In genomic region chr11:117819096-117820040, GRCh38 we compare ENCODE assay signal across 7 cellular contexts. TPM values are rescaled to one million over a fixed set of nuclear protein-coding genes. Genes with fewer than 3 reads are reported as not detected.
DNase-seq lines count a peak whose midpoint lies in the region; ATAC-seq lines count a peak whose summit lies in the region.

No MANE protein-coding gene starts in this region.

- H3K9ac ChIP-seq in endocrine pancreas (ENCODE audit: control insufficient read depth, insufficient read depth, low read length): peak overlapping the region; percentile 57

- no peaks in the 10 kb centered on the region for H3K36me3 ChIP-seq in endocrine pancreas (ENCODE audit: control insufficient read depth, insufficient read depth, low read length)
- no peaks in the 10 kb centered on the region for H3K36me3 ChIP-seq in naive thymus-derived CD4-positive, alpha-beta T cell (ENCODE audit: control insufficient read depth in 2 of 3, insufficient read depth in 3 of 3, low read length in 3 of 3)

- no peak overlapping the region for H3K4me3 Mint-ChIP-seq in naive thymus-derived CD4-positive, alpha-beta T cell

- H3K27ac Mint-ChIP-seq in naive thymus-derived CD4-positive, alpha-beta T cell: peak overlapping the region in 5 of 9 donors; percentile 53 to 93 (median 78)

- H3K9me3 Mint-ChIP-seq in naive thymus-derived CD4-positive, alpha-beta T cell: no peaks in the 10 kb centered on the region

- no peaks in the 10 kb centered on the region for H3K9me3 ChIP-seq in endocrine pancreas (ENCODE audit: control insufficient read depth, low read length)
- H3K9me3 ChIP-seq in naive thymus-derived CD4-positive, alpha-beta T cell (ENCODE audit: control insufficient read depth in 2 of 3, low read length in 3 of 3): no peaks in the 10 kb centered on the region

- DNase-seq in EH (ENCODE audit: low read depth) (peak; percentile 56), KBM-7 (peak; percentile 84), RPMI8226 (peak; percentile 61)
- DNase-seq in naive thymus-derived CD4-positive, alpha-beta T cell: no peak

- no peak overlapping the region for H3K27ac ChIP-seq in naive thymus-derived CD4-positive, alpha-beta T cell (ENCODE audit: low read depth, low read length)

- in situ Hi-C loops in KBM-7 (cut with MboI; ENCODE audit: low pct_unique_long_range_greater_than_20kb, low sequenced_read_pairs): no loop called here

- intact Hi-C loops in naive thymus-derived CD4-positive, alpha-beta T cell (cut with micrococcal nuclease): loop anchor here (5.0 to 10.0 kb wide), 3 partner anchors 88 to 1563 kb away; partner anchors contain the start of gene USP2 (in 1 of the 2)

- no peaks in the 10 kb centered on the region for H3K27me3 ChIP-seq in endocrine pancreas (ENCODE audit: control insufficient read depth, insufficient read depth, low read length)
- H3K27me3 ChIP-seq in naive thymus-derived CD4-positive, alpha-beta T cell (ENCODE audit: control insufficient read depth in 2 of 2, insufficient read depth in 2 of 2, low read length in 2 of 2): no peaks in the 10 kb centered on the region

- H3K4me1 ChIP-seq in endocrine pancreas (ENCODE audit: control insufficient read depth, insufficient read depth, low read length): no peaks in the 10 kb centered on the region
- H3K4me1 ChIP-seq in naive thymus-derived CD4-positive, alpha-beta T cell (ENCODE audit: control insufficient read depth in 2 of 2, insufficient read depth in 2 of 2, low read length in 2 of 2): peaks cover 56 to 72% of the 10 kb centered on the region in 2 donors

- POLR2A ChIA-PET in naive thymus-derived CD4-positive, alpha-beta T cell (lab: Charles Lee): interaction anchor here (0.5 to 0.6 kb wide), 2 partner anchors 63 to 189 kb away, joined by 3 read pairs; no protein-coding TSS in a partner anchor

- H3K36me3 Mint-ChIP-seq in naive thymus-derived CD4-positive, alpha-beta T cell: peaks cover 0 to 2% (median 0%) of the 10 kb centered on the region in 5 donors

- peaks cover 40 to 65% (median 59%) of the 10 kb centered on the region in 7 donors for H3K4me1 Mint-ChIP-seq in naive thymus-derived CD4-positive, alpha-beta T cell

- CTCF ChIA-PET in naive thymus-derived CD4-positive, alpha-beta T cell (lab: Charles Lee): interaction anchor here (0.8 to 10.9 kb wide), 6 partner anchors 13 to 234 kb away, joined by 3 to 189 read pairs (median 67); no protein-coding TSS in a partner anchor

- H3K4me3 ChIP-seq in endocrine pancreas (ENCODE audit: control insufficient read depth, insufficient read depth, low read length): no peak overlapping the region
- no peak overlapping the region for H3K4me3 ChIP-seq in naive thymus-derived CD4-positive, alpha-beta T cell (ENCODE audit: low read length)

- H3K27me3 Mint-ChIP-seq in naive thymus-derived CD4-positive, alpha-beta T cell: no peaks in the 10 kb centered on the region

- ATAC-seq in naive thymus-derived CD4-positive, alpha-beta T cell: no peak
- ATAC-seq in HG02973 (IDR thresholded peaks at IDR 0.05; ENCODE audit: unreplicated experiment) (no peak), HG02970 (IDR thresholded peaks at IDR 0.05; ENCODE audit: low FRiP score, unreplicated experiment) (no peak)

RNA-seq across cellular contexts. Expression of gene FXYD2, which starts 5.2 kb away (rescaled TPM):
- 1 to 10 TPM; 3.1 to 6.7 (median 4.4) TPM for total RNA-seq in naive thymus-derived CD4-positive, alpha-beta T cell
- polyA plus RNA-seq in naive thymus-derived CD4-positive, alpha-beta T cell: 10 to 100 TPM; 11.2 to 25.6 TPM

RNA-seq across cellular contexts. Expression of gene DSCAML1, which starts 22.4 kb away (rescaled TPM):
- total RNA-seq in naive thymus-derived CD4-positive, alpha-beta T cell: 1 to 10 TPM in 1 of 5 experiments, under 1 TPM in 4; 0.17 to 1.3 (median 0.60) TPM
- not detected for polyA plus RNA-seq in naive thymus-derived CD4-positive, alpha-beta T cell

RNA-seq across cellular contexts. Expression of gene FXYD6, which starts 57.1 kb away (rescaled TPM):
- total RNA-seq in naive thymus-derived CD4-positive, alpha-beta T cell: 1 to 10 TPM in 1 of 5 experiments, under 1 TPM in 2, not detected in 2; 0.10 to 5.4 (median 0.98) TPM
- not detected for polyA plus RNA-seq in naive thymus-derived CD4-positive, alpha-beta T cell

Comparison
In these comparisons a context has a peak if more than half of its experiments do, and no peak if none do; other contexts are left out.
1. DNase-seq: peak in EH (single experiment), KBM-7 (single experiment) and RPMI8226 (single experiment); none in naive thymus-derived CD4-positive, alpha-beta T cell (0 of 9).